ENCODE assay signal across 12 cellular contexts in the genomic region with DNA sequence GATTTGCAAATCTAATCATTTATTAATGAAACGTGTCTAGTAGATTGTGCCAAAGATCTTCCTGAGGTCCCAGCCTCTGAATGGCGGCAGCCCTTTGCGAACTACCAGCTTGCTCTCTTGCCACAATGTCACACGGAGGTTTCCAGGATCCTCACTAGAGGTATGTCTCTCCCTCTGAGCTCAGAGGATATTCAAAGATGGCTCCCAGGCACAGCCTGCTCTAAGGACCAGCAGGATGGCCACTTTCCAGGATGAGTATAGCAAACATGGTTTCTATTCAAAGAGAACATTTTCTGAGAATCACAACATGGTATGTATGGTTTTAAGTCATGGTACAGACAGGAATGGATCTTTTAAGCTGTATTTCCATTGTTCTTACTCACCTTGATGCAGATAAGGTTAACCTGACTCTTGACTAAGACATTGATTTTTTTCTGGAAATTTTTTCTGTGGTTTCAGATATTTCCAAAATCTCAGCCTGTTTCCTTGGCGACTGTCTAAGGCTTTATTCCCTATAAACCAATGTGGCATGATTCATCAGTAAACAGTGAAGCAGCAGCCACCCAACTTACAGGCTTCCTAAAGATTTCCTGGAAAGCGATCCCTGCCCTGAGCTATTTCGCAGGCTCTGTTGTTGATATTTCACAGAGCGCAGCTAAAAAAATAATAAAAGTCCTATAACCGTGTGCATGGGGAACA. TPM values are rescaled to one million over a fixed set of nuclear protein-coding genes. Genes with fewer than 3 reads are reported as not detected.
DNase-seq lines count a peak whose midpoint lies in the region; TF ChIP-seq lines count a peak whose summit lies in the region.
"Had no signal": no experiment of that assay in that cellular context is flagged by ENCODE, and none has a peak within 500 bp of the region (broad histone marks: within the 10 kb centered on the region; RNA-seq: fewer than 3 reads in every experiment).

No MANE protein-coding gene starts in this region.

- no peaks in the 10 kb centered on the region for H3K36me3 ChIP-seq in transverse colon

- in situ Hi-C loops in transverse colon (cut with MboI; ENCODE audit: low pct_ligation_motif_present in 1 of 4, low pct_unique_long_range_greater_than_20kb in 1 of 4, low sequenced_read_pairs in 3 of 4), result no loop called here

- DNase-seq in NCI-H748 (lab: John Stamatoyannopoulos, UW; ENCODE audit: unreplicated experiment) (peak; percentile 23), NCI-H748 treated with DMSO at 0.1 percent for 48 hours (lab: John Stamatoyannopoulos, UW) (no peak), fibroblast of the aortic adventitia (ENCODE audit: low read depth) (peak; percentile 81), stromal cell of bone marrow (ENCODE audit: low read depth) (peak; percentile 81), transverse colon (no peak), lower leg skin (ENCODE audit: low spot score in 2 of 2) (no peak), SIG-M5 treated with dmso at 0.1 percent for 504 hours (lab: John Stamatoyannopoulos, UW; ENCODE audit: unreplicated experiment) (no peak)
- DNase-seq: 8988T, GDM1, kidney, T-helper 17 cell had no signal

- TF ChIP-seq POLR2A in transverse colon (IDR thresholded peaks at IDR 0.05) (no peak), lower leg skin (IDR thresholded peaks at IDR 0.05) (no peak)

- TF ChIP-seq EP300 in transverse colon (IDR thresholded peaks at IDR 0.05; ENCODE audit: low read depth), result no peak

- 68 to 71% methylated on average over 6 to 9 of the region's 9 CpGs for WGBS in transverse colon (ENCODE audit: low coverage in 1 of 2), 2 donors
- WGBS in lower leg skin, 2 donors, result 26 to 29% methylated on average over 9 of the region's 9 CpGs

- no peak overlapping the region for H3K4me3 ChIP-seq in fibroblast of the aortic adventitia (ENCODE audit: low read depth, low read length)
- no peak overlapping the region for H3K4me3 ChIP-seq in transverse colon
- no peak overlapping the region for H3K4me3 ChIP-seq in lower leg skin (ENCODE audit: low read depth, poor library complexity, severe bottlenecking)

- intact Hi-C loops in transverse colon (cut with DNase I; ENCODE audit: low total_unique reads) (no loop called here), lower leg skin (cut with DNase I; ENCODE audit: low total_unique reads) (no loop called here)

- no peaks in the 10 kb centered on the region for H3K4me1 ChIP-seq in transverse colon

- H3K9me3 ChIP-seq in transverse colon, result no peaks in the 10 kb centered on the region

- TF ChIP-seq CTCF in VCaP (conservative IDR thresholded peaks at IDR 0.05) (no peak), fibroblast of the aortic adventitia (IDR thresholded peaks at IDR 0.05; ENCODE audit: insufficient read depth, low read length) (no peak), transverse colon (IDR thresholded peaks at IDR 0.05) (no peak), lower leg skin (IDR thresholded peaks at IDR 0.05) (no peak)

- H3K27ac ChIP-seq in VCaP, result peak overlapping the region; percentile 17; the same call in 1 of the 2 replicates
- H3K27ac ChIP-seq in transverse colon, result no peak overlapping the region

- H3K27me3 ChIP-seq in transverse colon, result no peaks in the 10 kb centered on the region

RNA-seq across cellular contexts. Expression of a gene that starts 54.1 kb away (rescaled TPM):
- total RNA-seq in fibroblast of the aortic adventitia (ENCODE audit: low replicate concordance), result 12.3 and 38.5 TPM in 2 replicates
- 10 to 100 TPM in 1 of 4 donors, 1 to 10 TPM in 3; 6.2 to 43.4 (median 6.8) TPM for total RNA-seq in transverse colon
- 10 to 100 TPM; 10.7 to 26.4 (median 13.5) TPM for total RNA-seq in lower leg skin

Comparison
In these comparisons a context has a peak if more than half of its experiments do, and no peak if none do; other contexts are left out.
1. DNase-seq: peak in NCI-H748 (single experiment), fibroblast of the aortic adventitia (single experiment) and stromal cell of bone marrow (single experiment); none in NCI-H748 treated with DMSO at 0.1 percent for 48 hours (single experiment), transverse colon (single experiment), lower leg skin (0 of 2) and SIG-M5 treated with dmso at 0.1 percent for 504 hours (single experiment).